10 cellular contexts compared by ENCODE assay signal in the genomic region with DNA sequence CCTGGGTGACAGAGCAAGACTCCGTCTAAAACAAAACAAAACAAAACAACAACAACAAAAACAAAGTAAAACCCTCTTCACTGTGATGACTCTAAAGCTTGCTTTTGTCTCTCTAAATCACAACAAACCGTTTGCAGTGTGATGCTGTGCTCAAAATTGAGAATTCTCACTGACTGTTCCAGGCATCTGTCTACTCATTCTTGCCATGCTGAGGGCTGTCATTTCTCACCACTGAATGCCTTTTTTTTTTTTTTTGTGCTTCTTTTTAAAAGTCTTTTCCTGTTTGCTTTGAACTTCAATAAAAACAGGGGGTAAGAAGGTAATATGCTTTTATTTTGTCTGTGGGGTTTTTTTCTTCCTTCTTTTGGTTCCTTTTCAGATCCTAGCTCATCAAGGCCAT. TPM values are rescaled to one million over a fixed set of nuclear protein-coding genes. Genes with fewer than 3 reads are reported as not detected.
DNase-seq lines count a peak whose midpoint lies in the region; ATAC-seq and TF ChIP-seq lines count a peak whose summit lies in the region.
"Had no signal": no experiment of that assay in that cellular context is flagged by ENCODE, and none has a peak within 500 bp of the region (broad histone marks: within the 10 kb centered on the region; RNA-seq: fewer than 3 reads in every experiment).

No MANE protein-coding gene starts in this region.

- H3K9me3 Mint-ChIP-seq in activated naive CD4-positive, alpha-beta T cell treated with anti-CD3 and anti-CD28 coated beads for 36 hours, result no peaks in the 10 kb centered on the region

- TF ChIP-seq CTCF in left ventricle myocardium inferior (IDR thresholded peaks at IDR 0.05; ENCODE audit: borderline replicate concordance), result no peak
- no peak for TF ChIP-seq CTCF in tibial artery (IDR thresholded peaks at IDR 0.05)

- H3K4me1 ChIP-seq in left ventricle myocardium inferior (peaks cover 58% of the 10 kb centered on the region), tibial artery (peaks cover 0 to 70% (median 13%) of the 10 kb centered on the region in 4 donors)

- H3K36me3 Mint-ChIP-seq in activated naive CD4-positive, alpha-beta T cell treated with anti-CD3 and anti-CD28 coated beads for 36 hours (ENCODE audit: low read depth), result peaks cover 16% of the 10 kb centered on the region
- H3K36me3 Mint-ChIP-seq in T-helper 17 cell (ENCODE audit: low read depth), result peaks cover 4% of the 10 kb centered on the region

- H3K4me3 Mint-ChIP-seq in activated naive CD4-positive, alpha-beta T cell treated with anti-CD3 and anti-CD28 coated beads for 36 hours, result peak overlapping the region; percentile 53
- peak overlapping the region; percentile 90 for H3K4me3 Mint-ChIP-seq in T-helper 17 cell

- no peaks in the 10 kb centered on the region for H3K27me3 Mint-ChIP-seq in activated naive CD4-positive, alpha-beta T cell treated with anti-CD3 and anti-CD28 coated beads for 36 hours (ENCODE audit: low read depth)
- no peaks in the 10 kb centered on the region for H3K27me3 Mint-ChIP-seq in T-helper 17 cell

- H3K27ac Mint-ChIP-seq in activated naive CD4-positive, alpha-beta T cell treated with anti-CD3 and anti-CD28 coated beads for 36 hours, result peak overlapping the region; percentile 83
- peak overlapping the region; percentile 99 for H3K27ac Mint-ChIP-seq in T-helper 17 cell

- H3K27ac ChIP-seq in left ventricle myocardium inferior (replicated peaks) (peak overlapping the region; percentile 61), tibial artery (peak overlapping the region; percentile 71 to 92)
- H3K27ac ChIP-seq: HL-60 had no signal

- H3K27me3 ChIP-seq in left ventricle myocardium inferior (ENCODE audit: low read depth), result no peaks in the 10 kb centered on the region
- H3K27me3 ChIP-seq in tibial artery, result no peaks in the 10 kb centered on the region

- CTCF ChIA-PET in activated naive CD4-positive, alpha-beta T cell treated with anti-CD3 and anti-CD28 coated beads for 36 hours (lab: Charles Lee), result interaction anchor here (0.6 to 1.7 kb wide), 7 partner anchors 9 to 166 kb away, joined by 3 to 8 read pairs (median 4); a partner anchor contains a TSS

- ATAC-seq in T-helper 17 cell, result peak; percentile 59

- H3K4me1 Mint-ChIP-seq in activated naive CD4-positive, alpha-beta T cell treated with anti-CD3 and anti-CD28 coated beads for 36 hours (ENCODE audit: low read depth), result peaks cover 55% of the 10 kb centered on the region
- H3K4me1 Mint-ChIP-seq in T-helper 17 cell, result peaks cover 53% of the 10 kb centered on the region

- peaks cover 13% of the 10 kb centered on the region for H3K36me3 ChIP-seq in left ventricle myocardium inferior
- H3K36me3 ChIP-seq in tibial artery, result peaks cover 9 to 16% (median 10%) of the 10 kb centered on the region in 3 donors

- H3K4me3 ChIP-seq in left ventricle myocardium inferior, result peak overlapping the region; percentile 31
- H3K4me3 ChIP-seq in tibial artery, result peak overlapping the region; percentile 32 to 42

- intact Hi-C loops in activated naive CD4-positive, alpha-beta T cell treated with anti-CD3 and anti-CD28 coated beads for 36 hours (cut with micrococcal nuclease), result loop anchor here (1.0 to 5.0 kb wide), 7 partner anchors 11 to 592 kb away; a partner anchor contains a TSS
- intact Hi-C loops in left ventricle myocardium inferior (cut with micrococcal nuclease) (no loop called here), tibial artery (cut with DNase I; ENCODE audit: low total_unique reads) (no loop called here)

- DNase-seq in activated naive CD4-positive, alpha-beta T cell treated with anti-CD3 and anti-CD28 coated beads for 36 hours, result peak; percentile 73
- DNase-seq in activated naive CD4-positive, alpha-beta T cell (lab: John Stamatoyannopoulos, UW), result no peak
- DNase-seq in T-helper 17 cell (no peak), left ventricle myocardium inferior (no peak), tibial artery (no peak), HT-29 (ENCODE audit: low spot score) (no peak), NAMALWA (ENCODE audit: low spot score) (no peak), GDM1 (lab: John Stamatoyannopoulos, UW) (no peak)
- DNase-seq: NCI-H82 had no signal

- H3K9me3 ChIP-seq in T-helper 17 cell (ENCODE audit: control insufficient read depth, low read length, poor library complexity, severe bottlenecking) (no peaks in the 10 kb centered on the region), left ventricle myocardium inferior (replicated peaks) (no peaks in the 10 kb centered on the region), tibial artery (no peaks in the 10 kb centered on the region)

RNA-seq across cellular contexts. Expression of a gene that starts 10.4 kb away (rescaled TPM):
- total RNA-seq in activated naive CD4-positive, alpha-beta T cell treated with anti-CD3 and anti-CD28 coated beads for 36 hours, result 10 to 100 TPM; 69.3 to 72.9 TPM
- total RNA-seq in T-helper 17 cell (10 to 100 TPM; 80.0 to 82.8 TPM), left ventricle myocardium inferior (3.7 TPM)
- total RNA-seq in HT-29 (2014; rRNA removed; shearing (Covaris generic)), result 2.5 and 4.3 TPM in 2 replicates

RNA-seq across cellular contexts. Expression of a gene that starts 48.5 kb away (rescaled TPM):
- total RNA-seq in activated naive CD4-positive, alpha-beta T cell treated with anti-CD3 and anti-CD28 coated beads for 36 hours, result 1 to 10 TPM; 3.6 to 4.0 TPM
- 1 to 10 TPM; 3.8 to 4.6 TPM for total RNA-seq in T-helper 17 cell
- total RNA-seq in left ventricle myocardium inferior, result 89.4 TPM
- 0.31 and 1.4 TPM in 2 replicates for total RNA-seq in HT-29 (2014; rRNA removed; shearing (Covaris generic))

Comparison
In these comparisons a context has a peak if more than half of its experiments do, and no peak if none do; other contexts are left out.
1. RNA of a gene that starts 10.4 kb away (total RNA-seq): 80.0 to 82.8 TPM in T-helper 17 cell and 69.3 to 72.9 TPM in activated naive CD4-positive, alpha-beta T cell treated with anti-CD3 and anti-CD28 coated beads for 36 hours; 2.5 to 4.3 TPM in HT-29 and 3.7 TPM in left ventricle myocardium inferior (single experiment); every median in the first group is over 10 times any median in the second.
2. RNA of a gene that starts 48.5 kb away (total RNA-seq): 89.4 TPM in left ventricle myocardium inferior (single experiment); 3.8 to 4.6 TPM in T-helper 17 cell, 3.6 to 4.0 TPM in activated naive CD4-positive, alpha-beta T cell treated with anti-CD3 and anti-CD28 coated beads for 36 hours and 0.31 to 1.4 TPM in HT-29; every median in the first group is over 10 times any median in the second.